1 cellular context compared by ENCODE assay signal in genomic region chr1:119275145-119275929, GRCh38.
TF ChIP-seq lines count a peak whose summit lies in the region.

No MANE protein-coding gene starts in this region.

TF ChIP-seq in HepG2, 621 proteins besides CTCF, POLR2A, EP300 and RAD21 (continued from another document):
- no peak for TF ChIP-seq THAP9 (CRISPR knock-in tag; IDR thresholded peaks at IDR 0.05; ENCODE audit: borderline replicate concordance)
- TF ChIP-seq, protein P1, sequence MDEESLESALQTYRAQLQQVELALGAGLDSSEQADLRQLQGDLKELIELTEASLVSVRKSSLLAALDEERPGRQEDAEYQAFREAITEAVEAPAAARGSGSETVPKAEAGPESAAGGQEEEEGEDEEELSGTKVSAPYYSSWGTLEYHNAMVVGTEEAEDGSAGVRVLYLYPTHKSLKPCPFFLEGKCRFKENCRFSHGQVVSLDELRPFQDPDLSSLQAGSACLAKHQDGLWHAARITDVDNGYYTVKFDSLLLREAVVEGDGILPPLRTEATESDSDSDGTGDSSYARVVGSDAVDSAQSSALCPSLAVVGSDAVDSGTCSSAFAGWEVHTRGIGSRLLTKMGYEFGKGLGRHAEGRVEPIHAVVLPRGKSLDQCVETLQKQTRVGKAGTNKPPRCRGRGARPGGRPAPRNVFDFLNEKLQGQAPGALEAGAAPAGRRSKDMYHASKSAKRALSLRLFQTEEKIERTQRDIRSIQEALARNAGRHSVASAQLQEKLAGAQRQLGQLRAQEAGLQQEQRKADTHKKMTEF (CRISPR knock-in tag; IDR thresholded peaks at IDR 0.05): no peak
- TF ChIP-seq STAG1 (CRISPR knock-in tag; IDR thresholded peaks at IDR 0.05): peak; percentile 77
- TF ChIP-seq, protein P2, sequence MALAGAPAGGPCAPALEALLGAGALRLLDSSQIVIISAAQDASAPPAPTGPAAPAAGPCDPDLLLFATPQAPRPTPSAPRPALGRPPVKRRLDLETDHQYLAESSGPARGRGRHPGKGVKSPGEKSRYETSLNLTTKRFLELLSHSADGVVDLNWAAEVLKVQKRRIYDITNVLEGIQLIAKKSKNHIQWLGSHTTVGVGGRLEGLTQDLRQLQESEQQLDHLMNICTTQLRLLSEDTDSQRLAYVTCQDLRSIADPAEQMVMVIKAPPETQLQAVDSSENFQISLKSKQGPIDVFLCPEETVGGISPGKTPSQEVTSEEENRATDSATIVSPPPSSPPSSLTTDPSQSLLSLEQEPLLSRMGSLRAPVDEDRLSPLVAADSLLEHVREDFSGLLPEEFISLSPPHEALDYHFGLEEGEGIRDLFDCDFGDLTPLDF (CRISPR knock-in tag; IDR thresholded peaks at IDR 0.05): no peak
- TF ChIP-seq ZNF124 (CRISPR knock-in tag; IDR thresholded peaks at IDR 0.05): no peak
- TF ChIP-seq LCORL (IDR thresholded peaks at IDR 0.05): no peak
- no peak for TF ChIP-seq LCORL (CRISPR knock-in tag; IDR thresholded peaks at IDR 0.05)
- no peak for TF ChIP-seq TCF7 (IDR thresholded peaks at IDR 0.05; ENCODE audit: low read depth)
- no peak for TF ChIP-seq IKZF5 (CRISPR knock-in tag; IDR thresholded peaks at IDR 0.05)
- TF ChIP-seq, protein P3, sequence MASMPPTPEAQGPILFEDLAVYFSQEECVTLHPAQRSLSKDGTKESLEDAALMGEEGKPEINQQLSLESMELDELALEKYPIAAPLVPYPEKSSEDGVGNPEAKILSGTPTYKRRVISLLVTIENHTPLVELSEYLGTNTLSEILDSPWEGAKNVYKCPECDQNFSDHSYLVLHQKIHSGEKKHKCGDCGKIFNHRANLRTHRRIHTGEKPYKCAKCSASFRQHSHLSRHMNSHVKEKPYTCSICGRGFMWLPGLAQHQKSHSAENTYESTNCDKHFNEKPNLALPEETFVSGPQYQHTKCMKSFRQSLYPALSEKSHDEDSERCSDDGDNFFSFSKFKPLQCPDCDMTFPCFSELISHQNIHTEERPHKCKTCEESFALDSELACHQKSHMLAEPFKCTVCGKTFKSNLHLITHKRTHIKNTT (CRISPR knock-in tag; IDR thresholded peaks at IDR 0.05): no peak
